In the genomic region with DNA sequence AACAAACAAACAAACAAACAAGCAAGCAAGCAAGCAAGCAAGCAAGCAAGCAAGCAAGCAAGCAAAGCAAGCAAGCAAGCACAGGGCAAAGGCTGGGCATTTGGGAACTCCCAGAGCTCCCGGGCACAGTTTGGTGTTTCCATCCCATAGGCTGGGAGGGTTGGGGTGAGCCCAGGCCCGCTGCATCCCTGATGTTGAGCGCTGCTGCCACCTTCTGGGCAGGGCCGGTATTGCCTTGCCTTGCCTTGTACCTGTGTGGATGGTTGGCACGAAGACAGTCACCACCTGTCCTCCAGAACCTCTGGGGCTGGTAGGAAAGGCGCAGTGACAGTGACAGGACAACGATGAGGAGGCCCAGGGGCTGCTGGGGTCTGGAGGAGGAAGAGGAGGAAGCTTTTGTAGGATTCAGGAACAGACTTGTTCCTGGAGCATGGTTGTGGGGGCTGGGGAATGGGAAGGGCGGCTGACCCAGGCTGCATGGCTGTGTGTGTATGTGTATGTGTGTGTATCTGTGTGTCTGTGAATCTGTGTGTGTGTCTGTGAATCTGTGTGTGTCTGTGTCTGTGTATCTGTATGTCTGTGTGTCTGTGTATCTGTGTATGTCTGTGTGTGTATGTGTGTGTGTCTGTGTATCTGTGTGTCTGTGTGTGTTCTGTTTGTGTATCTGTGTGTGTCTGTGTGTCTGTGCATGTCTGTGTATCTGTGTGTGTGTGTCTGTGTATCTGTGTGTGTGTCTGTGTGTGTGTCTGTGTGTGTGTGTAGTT, we compare ENCODE assay signal across 8 cellular contexts.
DNase-seq lines count a peak whose midpoint lies in the region; ATAC-seq and TF ChIP-seq lines count a peak whose summit lies in the region.

No MANE protein-coding gene starts in this region.

- DNase-seq in NCI-H226 (peak; percentile 47), caudate nucleus (lab: John Stamatoyannopoulos, UW) (peak in 58 of 61 donors; percentile 13 to 93 (median 63)), kidney tubule cell (ENCODE audit: low spot score) (peak; percentile 76)
- DNase-seq in activated CD4-positive, CD25-positive, alpha-beta regulatory T cell treated with anti-CD3 and anti-CD28 coated beads, Interleukin-2, amount 50 U/mL, for 72 hours = peak; percentile 95
- peak; percentile 98 for DNase-seq in stimulated activated CD4-positive, alpha-beta T cell treated with anti-CD3 and anti-CD28 coated beads, Interleukin-2, amount 100 ng/mL, for 48 hours

- TF ChIP-seq POLR2A in GM18505 (IDR thresholded peaks at IDR 0.05; ENCODE audit: borderline replicate concordance, extremely low read depth, insufficient read depth, insufficient read length) = no peak

- H3K27ac ChIP-seq in 22Rv1 (no peak overlapping the region), caudate nucleus (ENCODE audit: low read depth, low read length) (no peak overlapping the region)

- TF ChIP-seq CTCF in 22Rv1 (IDR thresholded peaks at IDR 0.05) = peak; percentile 99

- ATAC-seq in GM18505 (IDR thresholded peaks at IDR 0.05; ENCODE audit: unreplicated experiment) (peak; percentile 85), HG03064 (IDR thresholded peaks at IDR 0.05; ENCODE audit: low read depth, unreplicated experiment) (peak; percentile 84)

Comparison
In these comparisons a context has a peak if more than half of its experiments do, and no peak if none do; other contexts are left out.
1. DNase-seq: peak in every context shown above with its lines; median percentile 98 in stimulated activated CD4-positive, alpha-beta T cell treated with anti-CD3 and anti-CD28 coated beads, Interleukin-2, amount 100 ng/mL, for 48 hours; 95 in activated CD4-positive, CD25-positive, alpha-beta regulatory T cell treated with anti-CD3 and anti-CD28 coated beads, Interleukin-2, amount 50 U/mL, for 72 hours; 76 in kidney tubule cell; 63 in caudate nucleus; 47 in NCI-H226.